26 cellular contexts compared by ENCODE assay signal in genomic region chr20:60510356-60510755, GRCh38.
"Had no signal": no experiment of that assay in that cellular context is flagged by ENCODE, and none has a peak within 500 bp of the region (broad histone marks: within the 10 kb centered on the region; RNA-seq: fewer than 3 reads in every experiment).

No MANE protein-coding gene starts in this region.

- H3K4me1 ChIP-seq: parathyroid adenoma, psoas muscle, right lobe of liver, sigmoid colon, stomach, thyroid gland, tibial nerve, upper lobe of left lung, vagina had no signal

- H3K79me2 ChIP-seq: parathyroid adenoma had no signal

- H3K27ac Mint-ChIP-seq: natural killer cell; nephron; progenitor cell of endocrine pancreas; stimulated activated effector memory CD8-positive, alpha-beta T cell treated with anti-CD3 and anti-CD28 coated beads, Interleukin-12 subunit alpha, Interleukin-12 subunit beta, amount 100 ng/mL, for 72 hours; stimulated activated naive B cell treated with anti-CD40 and anti-IgM and Interleukin-4, amounts not matched to agents 10 μg/mL and 1 μg/mL and 100 μg/mL, for 72 hours; stimulated activated naive CD8-positive, alpha-beta T cell treated with anti-CD3 and anti-CD28 coated beads, Interleukin-15, Interleukin-2, amounts not matched to agents 100 ng/mL and 50 ng/mL, for 24 hours had no signal

- H2AFZ ChIP-seq: parathyroid adenoma had no signal

- DNase-seq: natural killer cell; occipital lobe; ovary; posterior cingulate gyrus; psoas muscle; right cardiac atrium; right lobe of liver; sigmoid colon; small intestine; stimulated activated CD4-positive, alpha-beta T cell treated with anti-CD3 and anti-CD28 coated beads, Interleukin-15, amount 100 ng/mL, for 24 hours; stimulated activated CD4-positive, alpha-beta T cell treated with anti-CD3 and anti-CD28 coated beads, Interleukin-2, amount 100 ng/mL, for 24 hours; stimulated activated CD4-positive, alpha-beta T cell treated with anti-CD3 and anti-CD28 coated beads, Interleukin-2, amount 100 ng/mL, for 48 hours; stimulated activated CD4-positive, alpha-beta T cell treated with anti-CD3 and anti-CD28 coated beads, Interleukin-4, amount 100 ng/mL, for 24 hours; stimulated activated naive B cell treated with anti-CD40 and anti-IgM and Interleukin-4, amounts not matched to agents 10 μg/mL and 1 μg/mL and 100 μg/mL, for 72 hours; stimulated activated naive CD4-positive, alpha-beta T cell treated with Interleukin-2 at 50 U/mL for 16 hours; stomach; thyroid gland; upper lobe of left lung had no signal

- H3K9me3 ChIP-seq: ovary, right lobe of liver, sigmoid colon, stomach, thoracic aorta, thyroid gland, upper lobe of left lung, vagina had no signal

- ATAC-seq: natural killer cell; psoas muscle; right cardiac atrium; right lobe of liver; stimulated activated effector memory CD8-positive, alpha-beta T cell treated with anti-CD3 and anti-CD28 coated beads, Interleukin-12 subunit alpha, Interleukin-12 subunit beta, amount 100 ng/mL, for 72 hours; stimulated activated naive B cell treated with anti-CD40 and anti-IgM and Interleukin-4, amounts not matched to agents 10 μg/mL and 1 μg/mL and 100 μg/mL, for 72 hours had no signal

- H3K9me3 Mint-ChIP-seq: natural killer cell; stimulated activated effector memory CD8-positive, alpha-beta T cell treated with anti-CD3 and anti-CD28 coated beads, Interleukin-12 subunit alpha, Interleukin-12 subunit beta, amount 100 ng/mL, for 72 hours; stimulated activated naive CD8-positive, alpha-beta T cell treated with anti-CD3 and anti-CD28 coated beads, Interleukin-15, Interleukin-2, amounts not matched to agents 100 ng/mL and 50 ng/mL, for 24 hours had no signal

- H3K36me3 Mint-ChIP-seq: natural killer cell; stimulated activated effector memory CD8-positive, alpha-beta T cell treated with anti-CD3 and anti-CD28 coated beads, Interleukin-12 subunit alpha, Interleukin-12 subunit beta, amount 100 ng/mL, for 72 hours; stimulated activated naive B cell treated with anti-CD40 and anti-IgM and Interleukin-4, amounts not matched to agents 10 μg/mL and 1 μg/mL and 100 μg/mL, for 72 hours had no signal

- H3K27me3 ChIP-seq: ovary, right lobe of liver, sigmoid colon, stomach, thyroid gland, tibial nerve, upper lobe of left lung, vagina had no signal

- H3K4me1 Mint-ChIP-seq: natural killer cell; stimulated activated effector memory CD8-positive, alpha-beta T cell treated with anti-CD3 and anti-CD28 coated beads, Interleukin-12 subunit alpha, Interleukin-12 subunit beta, amount 100 ng/mL, for 72 hours; stimulated activated naive B cell treated with anti-CD40 and anti-IgM and Interleukin-4, amounts not matched to agents 10 μg/mL and 1 μg/mL and 100 μg/mL, for 72 hours had no signal

- H3K36me3 ChIP-seq: ovary, right lobe of liver, sigmoid colon, stomach, thoracic aorta, thyroid gland, tibial nerve, upper lobe of left lung, vagina had no signal

- H3K9ac ChIP-seq: parathyroid adenoma had no signal

- H3K27ac ChIP-seq: ovary, parathyroid adenoma, psoas muscle, right lobe of liver, sigmoid colon, stomach, thoracic aorta, thyroid gland, tibial nerve, upper lobe of left lung, vagina had no signal

- H3K4me3 ChIP-seq: ovary, psoas muscle, right lobe of liver, sigmoid colon, stomach, thoracic aorta, thyroid gland, tibial nerve, upper lobe of left lung, vagina had no signal

- H3K4me3 Mint-ChIP-seq: natural killer cell; nephron; stimulated activated effector memory CD8-positive, alpha-beta T cell treated with anti-CD3 and anti-CD28 coated beads, Interleukin-12 subunit alpha, Interleukin-12 subunit beta, amount 100 ng/mL, for 72 hours; stimulated activated naive B cell treated with anti-CD40 and anti-IgM and Interleukin-4, amounts not matched to agents 10 μg/mL and 1 μg/mL and 100 μg/mL, for 72 hours; stimulated activated naive CD8-positive, alpha-beta T cell treated with anti-CD3 and anti-CD28 coated beads, Interleukin-15, Interleukin-2, amounts not matched to agents 100 ng/mL and 50 ng/mL, for 24 hours had no signal
